In genomic region chr16:4391635-4392381, GRCh38 we compare ENCODE assay signal across 9 cellular contexts. TPM values are rescaled to one million over a fixed set of nuclear protein-coding genes. Genes with fewer than 3 reads are reported as not detected.
DNase-seq lines count a peak whose midpoint lies in the region; ATAC-seq, FAIRE-seq and TF ChIP-seq lines count a peak whose summit lies in the region.
"Had no signal": no experiment of that assay in that cellular context is flagged by ENCODE, and none has a peak within 500 bp of the region (broad histone marks: within the 10 kb centered on the region; RNA-seq: fewer than 3 reads in every experiment).

No MANE protein-coding gene starts in this region.

- no peak for DNase-seq in activated naive CD8-positive, alpha-beta T cell treated with anti-CD3 and anti-CD28 coated beads, Interleukin-2, amount 10 ng/mL, durations not matched to agents 7 days and 5 days
- DNase-seq in activated naive CD8-positive, alpha-beta T cell treated with anti-CD3 and anti-CD28 coated beads for 36 hours = no peak
- peak; percentile 48 for DNase-seq in activated CD8-positive, alpha-beta T cell treated with anti-CD3 and anti-CD28 coated beads, Interleukin-2, amount 10 ng/mL, durations not matched to agents 7 days and 5 days
- DNase-seq in lower lobe of right lung (no peak), urothelium cell line (ENCODE audit: low spot score) (peak; percentile 50)
- DNase-seq: SW 1271 had no signal

- H3K9me3 Mint-ChIP-seq in activated naive CD8-positive, alpha-beta T cell treated with anti-CD3 and anti-CD28 coated beads, Interleukin-2, amount 10 ng/mL, durations not matched to agents 7 days and 5 days = no peaks in the 10 kb centered on the region
- H3K9me3 Mint-ChIP-seq in activated naive CD8-positive, alpha-beta T cell treated with anti-CD3 and anti-CD28 coated beads for 36 hours = no peaks in the 10 kb centered on the region
- H3K9me3 Mint-ChIP-seq in activated CD8-positive, alpha-beta T cell treated with anti-CD3 and anti-CD28 coated beads, Interleukin-2, amount 10 ng/mL, durations not matched to agents 7 days and 5 days (ENCODE audit: insufficient read depth) = no peaks in the 10 kb centered on the region

- peak; percentile 34 for ATAC-seq in activated naive CD8-positive, alpha-beta T cell treated with anti-CD3 and anti-CD28 coated beads, Interleukin-2, amount 10 ng/mL, durations not matched to agents 7 days and 5 days (ENCODE audit: low read depth)
- ATAC-seq in activated CD8-positive, alpha-beta T cell treated with anti-CD3 and anti-CD28 coated beads, Interleukin-2, amount 10 ng/mL, durations not matched to agents 7 days and 5 days = no peak
- ATAC-seq in lower lobe of right lung = no peak
- ATAC-seq in GM18517 (IDR thresholded peaks at IDR 0.05; ENCODE audit: unreplicated experiment) = no peak
- ATAC-seq in HG03565 (IDR thresholded peaks at IDR 0.05; ENCODE audit: unreplicated experiment) = no peak
- no peak for ATAC-seq in HG03139 (IDR thresholded peaks at IDR 0.05; ENCODE audit: unreplicated experiment)

- no peak overlapping the region for H3K4me3 ChIP-seq in lower lobe of right lung

- peaks cover 10% of the 10 kb centered on the region for H3K36me3 Mint-ChIP-seq in activated naive CD8-positive, alpha-beta T cell treated with anti-CD3 and anti-CD28 coated beads, Interleukin-2, amount 10 ng/mL, durations not matched to agents 7 days and 5 days
- peaks cover 4% of the 10 kb centered on the region for H3K36me3 Mint-ChIP-seq in activated naive CD8-positive, alpha-beta T cell treated with anti-CD3 and anti-CD28 coated beads for 36 hours
- peaks cover 27% of the 10 kb centered on the region for H3K36me3 Mint-ChIP-seq in activated CD8-positive, alpha-beta T cell treated with anti-CD3 and anti-CD28 coated beads, Interleukin-2, amount 10 ng/mL, durations not matched to agents 7 days and 5 days (ENCODE audit: low read depth)

- TF ChIP-seq CTCF in lower lobe of right lung (IDR thresholded peaks at IDR 0.05) = no peak

- peaks cover 76% of the 10 kb centered on the region for H3K36me3 ChIP-seq in lower lobe of right lung

- H3K27me3 ChIP-seq in lower lobe of right lung (ENCODE audit: low read depth) = no peaks in the 10 kb centered on the region

- no peak overlapping the region for H3K4me3 Mint-ChIP-seq in activated naive CD8-positive, alpha-beta T cell treated with anti-CD3 and anti-CD28 coated beads, Interleukin-2, amount 10 ng/mL, durations not matched to agents 7 days and 5 days
- H3K4me3 Mint-ChIP-seq in activated naive CD8-positive, alpha-beta T cell treated with anti-CD3 and anti-CD28 coated beads for 36 hours = no peak overlapping the region
- H3K4me3 Mint-ChIP-seq in activated CD8-positive, alpha-beta T cell treated with anti-CD3 and anti-CD28 coated beads, Interleukin-2, amount 10 ng/mL, durations not matched to agents 7 days and 5 days = no peak overlapping the region

- no peaks in the 10 kb centered on the region for H3K27me3 Mint-ChIP-seq in activated naive CD8-positive, alpha-beta T cell treated with anti-CD3 and anti-CD28 coated beads, Interleukin-2, amount 10 ng/mL, durations not matched to agents 7 days and 5 days
- no peaks in the 10 kb centered on the region for H3K27me3 Mint-ChIP-seq in activated naive CD8-positive, alpha-beta T cell treated with anti-CD3 and anti-CD28 coated beads for 36 hours
- no peaks in the 10 kb centered on the region for H3K27me3 Mint-ChIP-seq in activated CD8-positive, alpha-beta T cell treated with anti-CD3 and anti-CD28 coated beads, Interleukin-2, amount 10 ng/mL, durations not matched to agents 7 days and 5 days (ENCODE audit: low read depth)

- FAIRE-seq in urothelium cell line (lab: Jason Lieb, UNC) = no peak

- CTCF ChIA-PET in activated CD8-positive, alpha-beta T cell treated with anti-CD3 and anti-CD28 coated beads, Interleukin-2, amount 10 ng/mL, durations not matched to agents 7 days and 5 days (lab: Charles Lee) = interaction anchor here (4.6 kb wide), 1 partner anchor 12 kb away, joined by 23 read pairs; no protein-coding TSS in a partner anchor

- peak overlapping the region; percentile 53 for H3K27ac ChIP-seq in lower lobe of right lung

- no peaks in the 10 kb centered on the region for H3K9me3 ChIP-seq in lower lobe of right lung

- peaks cover 4% of the 10 kb centered on the region for H3K4me1 Mint-ChIP-seq in activated naive CD8-positive, alpha-beta T cell treated with anti-CD3 and anti-CD28 coated beads, Interleukin-2, amount 10 ng/mL, durations not matched to agents 7 days and 5 days
- peaks cover 2% of the 10 kb centered on the region for H3K4me1 Mint-ChIP-seq in activated naive CD8-positive, alpha-beta T cell treated with anti-CD3 and anti-CD28 coated beads for 36 hours
- peaks cover 6% of the 10 kb centered on the region for H3K4me1 Mint-ChIP-seq in activated CD8-positive, alpha-beta T cell treated with anti-CD3 and anti-CD28 coated beads, Interleukin-2, amount 10 ng/mL, durations not matched to agents 7 days and 5 days (ENCODE audit: low read depth)

- intact Hi-C loops in lower lobe of right lung (cut with DNase I) = no loop called here

- peaks cover 28% of the 10 kb centered on the region for H3K4me1 ChIP-seq in lower lobe of right lung

- POLR2A ChIA-PET in activated naive CD8-positive, alpha-beta T cell treated with anti-CD3 and anti-CD28 coated beads, Interleukin-2, amount 10 ng/mL, durations not matched to agents 7 days and 5 days (lab: Charles Lee) = no interaction called here
- POLR2A ChIA-PET in activated CD8-positive, alpha-beta T cell treated with anti-CD3 and anti-CD28 coated beads, Interleukin-2, amount 10 ng/mL, durations not matched to agents 7 days and 5 days (lab: Charles Lee) = interaction anchor here (0.6 kb wide), 1 partner anchor 1139 kb away, joined by 4 read pairs; no protein-coding TSS in a partner anchor

- H3K27ac Mint-ChIP-seq in activated naive CD8-positive, alpha-beta T cell treated with anti-CD3 and anti-CD28 coated beads, Interleukin-2, amount 10 ng/mL, durations not matched to agents 7 days and 5 days = no peak overlapping the region
- H3K27ac Mint-ChIP-seq in activated naive CD8-positive, alpha-beta T cell treated with anti-CD3 and anti-CD28 coated beads for 36 hours = no peak overlapping the region
- peak overlapping the region; percentile 49 for H3K27ac Mint-ChIP-seq in activated CD8-positive, alpha-beta T cell treated with anti-CD3 and anti-CD28 coated beads, Interleukin-2, amount 10 ng/mL, durations not matched to agents 7 days and 5 days

RNA-seq across cellular contexts. Expression of gene VASN, which starts 20.2 kb away (rescaled TPM):
- under 1 TPM; 0.11 to 0.20 TPM for total RNA-seq in activated naive CD8-positive, alpha-beta T cell treated with anti-CD3 and anti-CD28 coated beads, Interleukin-2, amount 10 ng/mL, durations not matched to agents 7 days and 5 days
- total RNA-seq in activated naive CD8-positive, alpha-beta T cell treated with anti-CD3 and anti-CD28 coated beads for 36 hours = under 1 TPM in 1 of 2 experiments, not detected in 1; 0.08 TPM
- total RNA-seq in activated CD8-positive, alpha-beta T cell treated with anti-CD3 and anti-CD28 coated beads, Interleukin-2, amount 10 ng/mL, durations not matched to agents 7 days and 5 days = not detected
- total RNA-seq in lower lobe of right lung = 17.4 TPM

RNA-seq across cellular contexts. Expression of gene CORO7, which starts 24.6 kb away (rescaled TPM):
- total RNA-seq in activated naive CD8-positive, alpha-beta T cell treated with anti-CD3 and anti-CD28 coated beads, Interleukin-2, amount 10 ng/mL, durations not matched to agents 7 days and 5 days = 100 to 1,000 TPM; 168 to 186 TPM
- total RNA-seq in activated naive CD8-positive, alpha-beta T cell treated with anti-CD3 and anti-CD28 coated beads for 36 hours = 10 to 100 TPM; 66.2 to 73.1 TPM
- 100 to 1,000 TPM; 167 to 176 TPM for total RNA-seq in activated CD8-positive, alpha-beta T cell treated with anti-CD3 and anti-CD28 coated beads, Interleukin-2, amount 10 ng/mL, durations not matched to agents 7 days and 5 days
- total RNA-seq in lower lobe of right lung = 58.5 TPM

RNA-seq across cellular contexts. Expression of gene DNAJA3, which starts 33.9 kb away (rescaled TPM):
- total RNA-seq in activated naive CD8-positive, alpha-beta T cell treated with anti-CD3 and anti-CD28 coated beads, Interleukin-2, amount 10 ng/mL, durations not matched to agents 7 days and 5 days = 10 to 100 TPM; 52.2 to 62.2 TPM
- total RNA-seq in activated naive CD8-positive, alpha-beta T cell treated with anti-CD3 and anti-CD28 coated beads for 36 hours = 100 to 1,000 TPM; 103 to 107 TPM
- total RNA-seq in activated CD8-positive, alpha-beta T cell treated with anti-CD3 and anti-CD28 coated beads, Interleukin-2, amount 10 ng/mL, durations not matched to agents 7 days and 5 days = 10 to 100 TPM; 55.1 to 61.4 TPM
- total RNA-seq in lower lobe of right lung = 34.6 TPM

RNA-seq across cellular contexts. Expression of gene PAM16, which starts 40.7 kb away (rescaled TPM):
- total RNA-seq in activated naive CD8-positive, alpha-beta T cell treated with anti-CD3 and anti-CD28 coated beads, Interleukin-2, amount 10 ng/mL, durations not matched to agents 7 days and 5 days = 10 to 100 TPM; 42.5 to 50.0 TPM
- 10 to 100 TPM; 73.0 to 73.9 TPM for total RNA-seq in activated naive CD8-positive, alpha-beta T cell treated with anti-CD3 and anti-CD28 coated beads for 36 hours
- total RNA-seq in activated CD8-positive, alpha-beta T cell treated with anti-CD3 and anti-CD28 coated beads, Interleukin-2, amount 10 ng/mL, durations not matched to agents 7 days and 5 days = 10 to 100 TPM; 33.3 to 40.3 TPM
- total RNA-seq in lower lobe of right lung = 40.0 TPM

Comparison
In these comparisons a context has a peak if more than half of its experiments do, and no peak if none do; other contexts are left out.
1. DNase-seq: peak in activated CD8-positive, alpha-beta T cell treated with anti-CD3 and anti-CD28 coated beads, Interleukin-2, amount 10 ng/mL, durations not matched to agents 7 days and 5 days (single experiment) and urothelium cell line (single experiment); none in activated naive CD8-positive, alpha-beta T cell treated with anti-CD3 and anti-CD28 coated beads, Interleukin-2, amount 10 ng/mL, durations not matched to agents 7 days and 5 days (single experiment), activated naive CD8-positive, alpha-beta T cell treated with anti-CD3 and anti-CD28 coated beads for 36 hours (single experiment) and lower lobe of right lung (single experiment).
2. RNA of gene VASN, which starts 20.2 kb away (total RNA-seq): 17.4 TPM in lower lobe of right lung (single experiment); 0.11 to 0.20 TPM in activated naive CD8-positive, alpha-beta T cell treated with anti-CD3 and anti-CD28 coated beads, Interleukin-2, amount 10 ng/mL, durations not matched to agents 7 days and 5 days, 0.08 TPM in activated naive CD8-positive, alpha-beta T cell treated with anti-CD3 and anti-CD28 coated beads for 36 hours and not detected in activated CD8-positive, alpha-beta T cell treated with anti-CD3 and anti-CD28 coated beads, Interleukin-2, amount 10 ng/mL, durations not matched to agents 7 days and 5 days; every median in the first group is over 10 times any median in the second.